Comparison of ENCODE assay signal across 10 cellular contexts in the genomic region with DNA sequence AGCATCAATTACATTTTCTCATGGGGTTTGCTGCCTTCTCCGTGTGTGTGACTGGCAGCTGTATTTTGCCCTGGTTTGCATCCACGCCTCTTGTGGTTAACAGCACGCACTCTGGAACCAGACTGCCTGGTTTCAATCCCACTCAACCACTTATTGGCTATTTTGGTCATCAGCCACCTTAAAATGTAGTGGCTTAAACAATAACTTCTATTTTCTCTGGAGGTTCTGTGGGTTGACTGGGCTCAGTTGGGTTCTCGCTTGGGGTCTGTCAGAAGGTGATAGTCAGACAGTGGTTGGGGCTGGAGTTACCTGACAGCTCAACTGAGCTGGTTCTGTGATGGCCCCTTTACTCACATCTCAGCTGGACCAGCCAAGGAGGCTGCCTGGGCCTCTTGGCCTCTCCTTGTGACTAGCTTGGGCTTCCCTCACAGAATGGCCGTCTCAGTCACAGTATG. TPM values are rescaled to one million over a fixed set of nuclear protein-coding genes. Genes with fewer than 3 reads are reported as not detected.
DNase-seq lines count a peak whose midpoint lies in the region; ATAC-seq and TF ChIP-seq lines count a peak whose summit lies in the region.
"Had no signal": no experiment of that assay in that cellular context is flagged by ENCODE, and none has a peak within 500 bp of the region (broad histone marks: within the 10 kb centered on the region; RNA-seq: fewer than 3 reads in every experiment).

No MANE protein-coding gene starts in this region.

- H3K4me1 ChIP-seq in DND-41 (ENCODE audit: insufficient read depth, low read length): peaks cover 20% of the 10 kb centered on the region
- peaks cover 49 to 91% of the 10 kb centered on the region in 2 experiments for H3K4me1 ChIP-seq in HCT116 (ENCODE audit: control insufficient read depth in 1 of 2, insufficient read depth in 2 of 2, low read length in 2 of 2)

- H3K9ac ChIP-seq in DND-41 (ENCODE audit: low read depth, low read length): no peak overlapping the region
- no peak overlapping the region; the same call in 1 of the 2 replicates for H3K9ac ChIP-seq in HCT116 (ENCODE audit: low read length)

- ATAC-seq in DND-41 (ENCODE audit: insufficient read depth, low read depth) (no peak), HCT116 (no peak)

- RAD21 ChIA-PET in HCT116 (lab: Charles Lee; ENCODE audit: low non-redundant PET in 1 of 2, low total read pairs in 2 of 2, uncharacterized antibody in 2 of 2, unreplicated experiment in 2 of 2): no interaction called here

- intact Hi-C loops in HCT116 (cut with micrococcal nuclease): loop anchor here (5.0 kb wide), 1 partner anchor 37 kb away; a partner anchor contains a TSS

- H3K36me3 ChIP-seq in DND-41 (ENCODE audit: insufficient read depth, low read length) (no peaks in the 10 kb centered on the region), HCT116 (ENCODE audit: control insufficient read depth in 1 of 2, insufficient read depth in 2 of 2, low read length in 2 of 2) (peaks cover 0 to 4% of the 10 kb centered on the region in 2 experiments; a peak in 1 of 4 replicates)

- H3K27me3 ChIP-seq in DND-41 (ENCODE audit: insufficient read depth, low read length, poor library complexity) (no peaks in the 10 kb centered on the region), HCT116 (ENCODE audit: insufficient read depth, low read length) (no peaks in the 10 kb centered on the region)

- no peaks in the 10 kb centered on the region for H3K9me2 ChIP-seq in HCT116 (ENCODE audit: insufficient read depth)

- TF ChIP-seq CTCF in DND-41 (IDR thresholded peaks at IDR 0.05; ENCODE audit: borderline replicate concordance, extremely low read depth, low read length, poor library complexity, severe bottlenecking) (no peak), HCT116 (IDR thresholded peaks at IDR 0.05 in 2 of 3, conservative IDR thresholded peaks at IDR 0.05 in 1 of 3; ENCODE audit: borderline replicate concordance in 1 of 3, insufficient read depth in 1 of 3, low read depth in 2 of 3, low read length in 2 of 3) (no peak), osteocyte (IDR thresholded peaks at IDR 0.05) (no peak), mesothelial cell of epicardium (IDR thresholded peaks at IDR 0.05; ENCODE audit: unreplicated experiment) (no peak)

- H3K4me2 ChIP-seq in DND-41 (ENCODE audit: insufficient read depth, low read length) (no peak overlapping the region), HCT116 (ENCODE audit: low read length) (peak overlapping the region; percentile 78)

- H3K27me3 Mint-ChIP-seq in activated naive CD4-positive, alpha-beta T cell treated with anti-CD3 and anti-CD28 coated beads, Interleukin-2, amount 10 ng/mL, durations not matched to agents 7 days and 5 days: no peaks in the 10 kb centered on the region
- H3K27me3 Mint-ChIP-seq in osteocyte (ENCODE audit: unreplicated experiment): no peaks in the 10 kb centered on the region
- H3K27me3 Mint-ChIP-seq in mesothelial cell of epicardium (ENCODE audit: low read depth): no peaks in the 10 kb centered on the region

- H3K27ac ChIP-seq in DND-41 (ENCODE audit: low read length) (no peak overlapping the region; the same call in 1 of the 2 replicates), HCT116 (ENCODE audit: low read depth, low read length) (no peak overlapping the region)
- H3K27ac ChIP-seq: VCaP had no signal

- H4K20me1 ChIP-seq in DND-41 (ENCODE audit: insufficient read depth, low read length) (no peaks in the 10 kb centered on the region), HCT116 (ENCODE audit: insufficient read depth) (no peaks in the 10 kb centered on the region)

- H3K9me3 ChIP-seq in DND-41 (ENCODE audit: insufficient read depth, low read length, severe bottlenecking) (no peaks in the 10 kb centered on the region), HCT116 (ENCODE audit: control insufficient read depth in 1 of 2, insufficient read depth in 1 of 2, low read depth in 1 of 2, low read length in 2 of 2) (no peaks in the 10 kb centered on the region; a peak in 1 of 4 replicates)

- H3K27ac Mint-ChIP-seq in activated naive CD4-positive, alpha-beta T cell treated with anti-CD3 and anti-CD28 coated beads, Interleukin-2, amount 10 ng/mL, durations not matched to agents 7 days and 5 days: peak overlapping the region; percentile 97
- peak overlapping the region; percentile 84 for H3K27ac Mint-ChIP-seq in osteocyte (ENCODE audit: unreplicated experiment)
- H3K27ac Mint-ChIP-seq in mesothelial cell of epicardium: no peak overlapping the region

- no peaks in the 10 kb centered on the region for H3K9me3 Mint-ChIP-seq in activated naive CD4-positive, alpha-beta T cell treated with anti-CD3 and anti-CD28 coated beads, Interleukin-2, amount 10 ng/mL, durations not matched to agents 7 days and 5 days
- no peaks in the 10 kb centered on the region for H3K9me3 Mint-ChIP-seq in osteocyte (ENCODE audit: unreplicated experiment)
- no peaks in the 10 kb centered on the region for H3K9me3 Mint-ChIP-seq in mesothelial cell of epicardium

- H3K4me3 ChIP-seq in DND-41 (ENCODE audit: low read depth in 1 of 2, low read length in 2 of 2) (no peak overlapping the region), HCT116 (replicated peaks in 1 of 2; ENCODE audit: low read depth in 1 of 2, low read length in 2 of 2) (no peak overlapping the region)

- no peak for TF ChIP-seq RAD21 in HCT116 (IDR thresholded peaks at IDR 0.05; ENCODE audit: low read depth)

- no TSS peak for BruUV-seq in HCT116 (replicated peaks; lab: Mats Ljungman, UMichigan)

- CTCF ChIA-PET in HCT116 (lab: Charles Lee): no interaction called here
- CTCF ChIA-PET in activated naive CD4-positive, alpha-beta T cell treated with anti-CD3 and anti-CD28 coated beads, Interleukin-2, amount 10 ng/mL, durations not matched to agents 7 days and 5 days (lab: Charles Lee): interaction anchor here (1.5 to 6.5 kb wide), 5 partner anchors 22 to 162 kb away, joined by 3 to 39 read pairs (median 17); a partner anchor contains a TSS

- POLR2A ChIA-PET in HCT116 (lab: Charles Lee): interaction anchor here (1.1 kb wide), 1 partner anchor 16 kb away, joined by 3 read pairs; no protein-coding TSS in a partner anchor

- H3K4me1 Mint-ChIP-seq in activated naive CD4-positive, alpha-beta T cell treated with anti-CD3 and anti-CD28 coated beads, Interleukin-2, amount 10 ng/mL, durations not matched to agents 7 days and 5 days: peaks cover 71% of the 10 kb centered on the region
- peaks cover 61% of the 10 kb centered on the region for H3K4me1 Mint-ChIP-seq in osteocyte (ENCODE audit: unreplicated experiment)
- H3K4me1 Mint-ChIP-seq in mesothelial cell of epicardium: peaks cover 28% of the 10 kb centered on the region

- no peaks in the 10 kb centered on the region for H3K79me2 ChIP-seq in DND-41 (ENCODE audit: insufficient read depth, low read length)
- peaks cover 52% of the 10 kb centered on the region; the same call in 1 of the 2 replicates for H3K79me2 ChIP-seq in HCT116 (ENCODE audit: insufficient read depth, low read length)

- H2AFZ ChIP-seq in DND-41 (ENCODE audit: low read depth, low read length): no peak overlapping the region
- no peak overlapping the region for H2AFZ ChIP-seq in HCT116 (ENCODE audit: low read depth, low read length, poor library complexity, severe bottlenecking)

- peak overlapping the region; percentile 56 for H3K4me3 Mint-ChIP-seq in activated naive CD4-positive, alpha-beta T cell treated with anti-CD3 and anti-CD28 coated beads, Interleukin-2, amount 10 ng/mL, durations not matched to agents 7 days and 5 days
- no peak overlapping the region for H3K4me3 Mint-ChIP-seq in osteocyte (ENCODE audit: unreplicated experiment)
- H3K4me3 Mint-ChIP-seq in mesothelial cell of epicardium: no peak overlapping the region

- peaks cover 20% of the 10 kb centered on the region for H3K36me3 Mint-ChIP-seq in activated naive CD4-positive, alpha-beta T cell treated with anti-CD3 and anti-CD28 coated beads, Interleukin-2, amount 10 ng/mL, durations not matched to agents 7 days and 5 days
- H3K36me3 Mint-ChIP-seq in osteocyte (ENCODE audit: unreplicated experiment) (peaks cover 9% of the 10 kb centered on the region), mesothelial cell of epicardium (peaks cover 6% of the 10 kb centered on the region)

- no peak for TF ChIP-seq POLR2A in HCT116 (IDR thresholded peaks at IDR 0.05; ENCODE audit: borderline replicate concordance, extremely low read depth, insufficient read depth, insufficient read length)

- DNase-seq in DND-41: peak; percentile 13
- DNase-seq in HCT116 (ENCODE audit: low read depth, low spot score): no peak
- peak; percentile 33 for DNase-seq in activated naive CD4-positive, alpha-beta T cell treated with anti-CD3 and anti-CD28 coated beads, Interleukin-2, amount 10 ng/mL, durations not matched to agents 7 days and 5 days
- DNase-seq in osteocyte (ENCODE audit: extremely low spot score, unreplicated experiment): no peak
- DNase-seq in mesothelial cell of epicardium (ENCODE audit: low spot score in 2 of 2, unreplicated experiment in 2 of 2): no peak
- no peak for DNase-seq in cortex of kidney (lab: John Stamatoyannopoulos, UW)
- no peak for DNase-seq in AG08395 (ENCODE audit: low spot score)
- DNase-seq in H4 (ENCODE audit: low spot score): no peak
- DNase-seq: NCI-H1930 had no signal

TF ChIP-seq in HCT116, 20 proteins besides CTCF, POLR2A, EP300 and RAD21:
- TF ChIP-seq YY1 (IDR thresholded peaks at IDR 0.05; ENCODE audit: extremely low read depth, insufficient replicate concordance, low read depth, low read length) (no peak), ZFX (IDR thresholded peaks at IDR 0.05) (no peak), EZH2 (IDR thresholded peaks at IDR 0.05) (no peak), CBX3 (IDR thresholded peaks at IDR 0.05; ENCODE audit: low read depth) (no peak), CEBPB (IDR thresholded peaks at IDR 0.05; ENCODE audit: low read depth) (no peak)
- TF ChIP-seq, protein P1, sequence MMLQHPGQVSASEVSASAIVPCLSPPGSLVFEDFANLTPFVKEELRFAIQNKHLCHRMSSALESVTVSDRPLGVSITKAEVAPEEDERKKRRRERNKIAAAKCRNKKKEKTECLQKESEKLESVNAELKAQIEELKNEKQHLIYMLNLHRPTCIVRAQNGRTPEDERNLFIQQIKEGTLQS (IDR thresholded peaks at IDR 0.05): no peak
- TF ChIP-seq, protein P2, sequence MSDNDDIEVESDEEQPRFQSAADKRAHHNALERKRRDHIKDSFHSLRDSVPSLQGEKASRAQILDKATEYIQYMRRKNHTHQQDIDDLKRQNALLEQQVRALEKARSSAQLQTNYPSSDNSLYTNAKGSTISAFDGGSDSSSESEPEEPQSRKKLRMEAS (IDR thresholded peaks at IDR 0.05): no peak
TF ChIP-seq in HCT116: peak in this region for 0.

RNA-seq across cellular contexts. Expression of a gene that starts 36.8 kb away (rescaled TPM):
- total RNA-seq in HCT116 (2021; ENCODE audit: unreplicated experiment) (28.0 TPM), osteocyte (20.9 and 21.7 TPM in 2 replicates), mesothelial cell of epicardium (14.5 to 16.1 TPM (median 15.8 TPM) in 3 replicates)
- polyA plus RNA-seq in HCT116 (2012): 27.3 and 27.6 TPM in 2 replicates
- 6.0 and 6.8 TPM in 2 replicates for total RNA-seq in H4 (2014; rRNA removed; shearing (Covaris generic))

RNA-seq across cellular contexts. Expression of a gene that starts 41.7 kb away (rescaled TPM):
- total RNA-seq in HCT116 (2021; ENCODE audit: unreplicated experiment) (0.96 TPM), osteocyte (3.0 and 3.2 TPM in 2 replicates), mesothelial cell of epicardium (2.1 to 2.7 TPM (median 2.3 TPM) in 3 replicates)
- 0.76 and 0.90 TPM in 2 replicates for polyA plus RNA-seq in HCT116 (2012)
- not detected in 2 replicates for total RNA-seq in H4 (2014; rRNA removed; shearing (Covaris generic))

Comparison
In these comparisons a context has a peak if more than half of its experiments do, and no peak if none do; other contexts are left out.
1. DNase-seq: peak in DND-41 (single experiment) and activated naive CD4-positive, alpha-beta T cell treated with anti-CD3 and anti-CD28 coated beads, Interleukin-2, amount 10 ng/mL, durations not matched to agents 7 days and 5 days (single experiment); none in HCT116 (single experiment), osteocyte (single experiment), mesothelial cell of epicardium (0 of 2), cortex of kidney (single experiment), AG08395 (single experiment) and H4 (single experiment).